1 cellular context compared by ENCODE assay signal in genomic region chr4:104446431-104446925, GRCh38.
TF ChIP-seq lines count a peak whose summit lies in the region.

No MANE protein-coding gene starts in this region.

TF ChIP-seq in GM23338, 12 proteins besides CTCF, POLR2A, EP300 and RAD21 (continued from another document):
- TF ChIP-seq ZNF462 (CRISPR knock-in tag; IDR thresholded peaks at IDR 0.05) (no peak), STAT1 (IDR thresholded peaks at IDR 0.05; ENCODE audit: unreplicated experiment) (no peak), ZNF331 (CRISPR knock-in tag; IDR thresholded peaks at IDR 0.05; ENCODE audit: low read depth) (no peak), POLR2AphosphoS5 (IDR thresholded peaks at IDR 0.05; ENCODE audit: low read depth) (no peak), EZH2phosphoT487 (IDR thresholded peaks at IDR 0.05; ENCODE audit: unreplicated experiment) (no peak), CREB1 (CRISPR knock-in tag; IDR thresholded peaks at IDR 0.05; ENCODE audit: low read depth) (no peak), REST (IDR thresholded peaks at IDR 0.05; ENCODE audit: unreplicated experiment) (no peak)
